In the genomic region with DNA sequence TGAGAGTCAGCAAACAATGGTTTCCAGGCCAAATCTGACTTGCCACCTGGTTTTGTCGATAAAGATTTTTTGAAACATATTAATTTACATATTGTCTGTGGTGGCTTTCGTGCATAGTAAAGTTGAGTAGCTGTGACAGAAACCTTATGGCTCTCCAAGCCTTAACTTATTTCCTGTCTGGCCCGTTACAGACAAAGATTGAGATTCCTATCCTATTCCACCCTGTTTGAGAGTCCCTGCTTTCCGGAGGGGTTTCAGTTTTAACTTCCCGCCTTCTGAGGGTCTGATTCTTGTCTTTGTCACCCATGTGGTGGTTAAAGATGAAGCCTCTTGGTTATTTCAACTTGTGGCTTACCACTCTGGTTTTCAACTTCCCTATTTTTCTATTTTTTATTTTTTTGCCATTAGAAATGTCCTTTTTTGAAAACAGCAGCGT, we compare ENCODE assay signal across 8 cellular contexts. TPM values are rescaled to one million over a fixed set of nuclear protein-coding genes. Genes with fewer than 3 reads are reported as not detected.
A peak's percentile ranks its signal among the peaks of the same experiment; 100 is the strongest.
DNase-seq lines count a peak whose midpoint lies in the region; ATAC-seq and TF ChIP-seq lines count a peak whose summit lies in the region.

No MANE protein-coding gene starts in this region.

- peak; percentile 93 for DNase-seq in NOMO-1 treated with DMSO at 0.1 percent for 48 hours (lab: John Stamatoyannopoulos, UW; ENCODE audit: unreplicated experiment)
- DNase-seq in fibroblast of villous mesenchyme (ENCODE audit: low read depth): peak; percentile 54
- DNase-seq in H7: no peak
- no peak for DNase-seq in stimulated activated naive CD4-positive, alpha-beta T cell treated with Interleukin-2 at 50 U/mL for 16 hours (lab: John Stamatoyannopoulos, UW)
- no peak for DNase-seq in activated gamma-delta T cell treated with Interleukin-2 at 50 U/mL for 16 hours
- no peak for DNase-seq in NCI-H2081 (lab: John Stamatoyannopoulos, UW)

- no peak for TF ChIP-seq CTCF in fibroblast of villous mesenchyme (IDR thresholded peaks at IDR 0.05; ENCODE audit: insufficient read depth, low read depth, low read length)

- H3K36me3 ChIP-seq in H7 (replicated peaks; ENCODE audit: control insufficient read depth, insufficient read depth, low read length): no peaks in the 10 kb centered on the region; the same call in 1 of the 2 replicates

- ATAC-seq in GM18520 (IDR thresholded peaks at IDR 0.05; ENCODE audit: unreplicated experiment) (peak; percentile 27), HG02642 (IDR thresholded peaks at IDR 0.05; ENCODE audit: poor library complexity, unreplicated experiment) (peak; percentile 49)

- H3K4me3 ChIP-seq in fibroblast of villous mesenchyme (ENCODE audit: low read depth, low read length): peak overlapping the region; percentile 26
- H3K4me3 ChIP-seq in H7 (ENCODE audit: insufficient read depth, low read depth, low read length): no peak overlapping the region

- H3K27me3 ChIP-seq in H7 (ENCODE audit: control insufficient read depth, insufficient read depth, low read length): no peaks in the 10 kb centered on the region

RNA-seq across cellular contexts. Expression of gene OTULIN, which starts 11.4 kb away (rescaled TPM):
- total RNA-seq in fibroblast of villous mesenchyme: 17.1 and 31.1 TPM in 2 replicates
- total RNA-seq in H7 (2014; rRNA removed; shearing (Covaris generic)): 14.9 and 17.4 TPM in 2 replicates

Comparison
In these comparisons a context has a peak if more than half of its experiments do, and no peak if none do; other contexts are left out.
1. DNase-seq: peak in NOMO-1 treated with DMSO at 0.1 percent for 48 hours (single experiment) and fibroblast of villous mesenchyme (single experiment); none in H7 (single experiment), stimulated activated naive CD4-positive, alpha-beta T cell treated with Interleukin-2 at 50 U/mL for 16 hours (single experiment), activated gamma-delta T cell treated with Interleukin-2 at 50 U/mL for 16 hours (single experiment) and NCI-H2081 (0 of 2).